In genomic region chr15:85380860-85381535, GRCh38 we compare ENCODE assay signal across 8 cellular contexts. TPM values are rescaled to one million over a fixed set of nuclear protein-coding genes. Genes with fewer than 3 reads are reported as not detected.
A peak's percentile ranks its signal among the peaks of the same experiment; 100 is the strongest.
DNase-seq lines count a peak whose midpoint lies in the region; ATAC-seq lines count a peak whose summit lies in the region.

No MANE protein-coding gene starts in this region.

- peak overlapping the region; percentile 88 to 96 (median 93) for H3K4me3 Mint-ChIP-seq in CD4-positive, CD25-positive, alpha-beta regulatory T cell
- H3K4me3 Mint-ChIP-seq in stimulated activated effector memory CD8-positive, alpha-beta T cell treated with anti-CD3 and anti-CD28 coated beads, Interleukin-12 subunit alpha, Interleukin-12 subunit beta, amount 100 ng/mL, for 72 hours, result peak overlapping the region; percentile 80

- peak overlapping the region; percentile 89 for H3K4me3 ChIP-seq in CD4-positive, CD25-positive, alpha-beta regulatory T cell (ENCODE audit: low read depth, low read length)
- H3K4me3 ChIP-seq in HUES6 (ENCODE audit: low read depth, low read length), result peak overlapping the region; percentile 87
- peak overlapping the region; percentile 72 to 73 for H3K4me3 ChIP-seq in mucosa of rectum (ENCODE audit: low read length in 2 of 2)

- H3K27ac Mint-ChIP-seq in CD4-positive, CD25-positive, alpha-beta regulatory T cell, result peak overlapping the region in 2 of 3 donors; percentile 52 to 96
- peak overlapping the region; percentile 88 for H3K27ac Mint-ChIP-seq in stimulated activated effector memory CD8-positive, alpha-beta T cell treated with anti-CD3 and anti-CD28 coated beads, Interleukin-12 subunit alpha, Interleukin-12 subunit beta, amount 100 ng/mL, for 72 hours

- H3K27me3 Mint-ChIP-seq in CD4-positive, CD25-positive, alpha-beta regulatory T cell, result peaks cover 10% of the 10 kb centered on the region

- H3K27me3 ChIP-seq in CD4-positive, CD25-positive, alpha-beta regulatory T cell (ENCODE audit: control insufficient read depth, insufficient read depth, low read length), result no peaks in the 10 kb centered on the region
- H3K27me3 ChIP-seq in HUES6 (ENCODE audit: control insufficient read depth, insufficient read depth, low read length), result no peaks in the 10 kb centered on the region
- H3K27me3 ChIP-seq in mucosa of rectum (ENCODE audit: control insufficient read depth in 2 of 2, insufficient read depth in 2 of 2, low read length in 2 of 2), result no peaks in the 10 kb centered on the region

- peak overlapping the region; percentile 90 for H3K27ac ChIP-seq in CD4-positive, CD25-positive, alpha-beta regulatory T cell (ENCODE audit: insufficient read depth, low read length, poor library complexity, severe bottlenecking)
- H3K27ac ChIP-seq in HUES6 (ENCODE audit: low read depth, low read length) (no peak overlapping the region), mucosa of rectum (ENCODE audit: low read depth in 2 of 2, low read length in 2 of 2) (peak overlapping the region; percentile 88 to 90)

- peaks cover 5% of the 10 kb centered on the region for H3K36me3 Mint-ChIP-seq in CD4-positive, CD25-positive, alpha-beta regulatory T cell
- peaks cover 26% of the 10 kb centered on the region for H3K36me3 Mint-ChIP-seq in stimulated activated effector memory CD8-positive, alpha-beta T cell treated with anti-CD3 and anti-CD28 coated beads, Interleukin-12 subunit alpha, Interleukin-12 subunit beta, amount 100 ng/mL, for 72 hours

- H3K36me3 ChIP-seq in CD4-positive, CD25-positive, alpha-beta regulatory T cell (ENCODE audit: control insufficient read depth, insufficient read depth, low read length), result no peaks in the 10 kb centered on the region
- no peaks in the 10 kb centered on the region for H3K36me3 ChIP-seq in HUES6 (ENCODE audit: control insufficient read depth, insufficient read depth, low read length)
- H3K36me3 ChIP-seq in mucosa of rectum (ENCODE audit: control insufficient read depth in 2 of 2, insufficient read depth in 2 of 2, low read length in 2 of 2), result no peaks in the 10 kb centered on the region

- H3K9ac ChIP-seq in HUES6 (ENCODE audit: low read length) (peak overlapping the region; percentile 88), mucosa of rectum (ENCODE audit: low read depth in 1 of 2, low read length in 2 of 2) (peak overlapping the region; percentile 61 to 74)

- H3K9me3 ChIP-seq in CD4-positive, CD25-positive, alpha-beta regulatory T cell (ENCODE audit: control insufficient read depth in 2 of 2, low read length in 2 of 2), result no peaks in the 10 kb centered on the region
- no peaks in the 10 kb centered on the region for H3K9me3 ChIP-seq in HUES6 (ENCODE audit: control insufficient read depth, insufficient read depth, low read depth, low read length)
- H3K9me3 ChIP-seq in mucosa of rectum (ENCODE audit: control insufficient read depth in 2 of 2, low read length in 2 of 2), result no peaks in the 10 kb centered on the region

- ATAC-seq in CD4-positive, CD25-positive, alpha-beta regulatory T cell (ENCODE audit: low read depth in 2 of 2), result peak; percentile 11 to 17
- peak; percentile 34 for ATAC-seq in GM21381 (IDR thresholded peaks at IDR 0.05; ENCODE audit: unreplicated experiment)
- peak; percentile 58 for ATAC-seq in stimulated activated effector memory CD8-positive, alpha-beta T cell treated with anti-CD3 and anti-CD28 coated beads, Interleukin-12 subunit alpha, Interleukin-12 subunit beta, amount 100 ng/mL, for 72 hours

- peaks cover 32% of the 10 kb centered on the region for H3K4me1 ChIP-seq in CD4-positive, CD25-positive, alpha-beta regulatory T cell (ENCODE audit: control insufficient read depth, insufficient read depth, low read length, poor library complexity, severe bottlenecking)
- H3K4me1 ChIP-seq in HUES6 (ENCODE audit: control insufficient read depth, insufficient read depth, low read length) (peaks cover 23% of the 10 kb centered on the region; the same call in 1 of the 2 replicates), mucosa of rectum (ENCODE audit: control insufficient read depth in 2 of 2, insufficient read depth in 2 of 2, low read length in 2 of 2) (peaks cover 8 to 9% of the 10 kb centered on the region in 2 donors)

- DNase-seq in CD4-positive, CD25-positive, alpha-beta regulatory T cell, result peak; percentile 51 to 65 (median 62)
- DNase-seq in activated CD4-positive, alpha-beta T cell treated with anti-CD3 and anti-CD28 coated beads, Interleukin-2, amount 50 U/mL, for 1 hour, result peak; percentile 48
- peak; percentile 47 for DNase-seq in effector CD8-positive, alpha-beta T cell (lab: John Stamatoyannopoulos, UW)
- peak; percentile 56 to 80 for DNase-seq in stimulated activated effector memory CD8-positive, alpha-beta T cell treated with anti-CD3 and anti-CD28 coated beads, Interleukin-12 subunit alpha, Interleukin-12 subunit beta, amount 100 ng/mL, for 72 hours (ENCODE audit: low spot score in 2 of 2)
- DNase-seq in DMS79 (lab: John Stamatoyannopoulos, UW), result no peak

- peaks cover 29 to 65% (median 50%) of the 10 kb centered on the region in 4 donors for H3K4me1 Mint-ChIP-seq in CD4-positive, CD25-positive, alpha-beta regulatory T cell
- H3K4me1 Mint-ChIP-seq in stimulated activated effector memory CD8-positive, alpha-beta T cell treated with anti-CD3 and anti-CD28 coated beads, Interleukin-12 subunit alpha, Interleukin-12 subunit beta, amount 100 ng/mL, for 72 hours, result peaks cover 66% of the 10 kb centered on the region

- no peaks in the 10 kb centered on the region for H3K9me3 Mint-ChIP-seq in CD4-positive, CD25-positive, alpha-beta regulatory T cell
- H3K9me3 Mint-ChIP-seq in stimulated activated effector memory CD8-positive, alpha-beta T cell treated with anti-CD3 and anti-CD28 coated beads, Interleukin-12 subunit alpha, Interleukin-12 subunit beta, amount 100 ng/mL, for 72 hours, result no peaks in the 10 kb centered on the region

RNA-seq across cellular contexts. Expression of gene AKAP13, which starts 0.6 kb away (rescaled TPM):
- 482 TPM for total RNA-seq in CD4-positive, CD25-positive, alpha-beta regulatory T cell
- 100 to 1,000 TPM; 106 to 121 (median 109) TPM for polyA plus RNA-seq in CD4-positive, CD25-positive, alpha-beta regulatory T cell
